In genomic region chrX:147911192-147912022, GRCh38 we compare ENCODE assay signal across 8 cellular contexts. TPM values are rescaled to one million over a fixed set of nuclear protein-coding genes. Genes with fewer than 3 reads are reported as not detected.
A peak's percentile ranks its signal among the peaks of the same experiment; 100 is the strongest.
DNase-seq lines count a peak whose midpoint lies in the region; ATAC-seq and TF ChIP-seq lines count a peak whose summit lies in the region.

TSS of gene FMR1 (plus strand) at chrX:147911919. CDS start at chrX:147912180, 261 bp downstream.

- H3K4me1 ChIP-seq in GM23338 (ENCODE audit: insufficient read depth), result peaks cover 29% of the 10 kb centered on the region
- H3K4me1 ChIP-seq in fibroblast of lung (ENCODE audit: control insufficient read depth, extremely low read depth, insufficient read depth, low read length), result peaks cover 2% of the 10 kb centered on the region

- peaks cover 4% of the 10 kb centered on the region; the same call in 1 of the 2 replicates for H4K20me1 ChIP-seq in GM23338 (replicated peaks; ENCODE audit: insufficient read depth)
- H4K20me1 ChIP-seq in fibroblast of lung (ENCODE audit: control insufficient read depth, extremely low read depth, insufficient read depth, low read length), result no peaks in the 10 kb centered on the region

- no peaks in the 10 kb centered on the region for H3K36me3 Mint-ChIP-seq in GM23338 (ENCODE audit: low read depth)
- no peaks in the 10 kb centered on the region for H3K36me3 Mint-ChIP-seq in naive thymus-derived CD8-positive, alpha-beta T cell
- peaks cover 0 to 1% of the 10 kb centered on the region in 2 donors for H3K36me3 Mint-ChIP-seq in stimulated activated naive B cell treated with anti-CD40 and anti-IgM and Interleukin-4, amounts not matched to agents 10 μg/mL and 1 μg/mL and 100 μg/mL, for 72 hours

- POLR2A ChIA-PET in naive thymus-derived CD8-positive, alpha-beta T cell (lab: Charles Lee), result interaction anchor here (0.6 to 2.8 kb wide), 3 partner anchors 9 to 1629 kb away, joined by 3 to 14 read pairs (median 4); partner anchors contain the start of gene EOLA1

- no peaks in the 10 kb centered on the region for H3K9me3 ChIP-seq in fibroblast of lung (ENCODE audit: control insufficient read depth, insufficient read depth, low read depth, low read length)

- no peaks in the 10 kb centered on the region for H3K9me3 Mint-ChIP-seq in GM23338
- H3K9me3 Mint-ChIP-seq in naive thymus-derived CD8-positive, alpha-beta T cell, result no peaks in the 10 kb centered on the region
- no peaks in the 10 kb centered on the region for H3K9me3 Mint-ChIP-seq in stimulated activated naive B cell treated with anti-CD40 and anti-IgM and Interleukin-4, amounts not matched to agents 10 μg/mL and 1 μg/mL and 100 μg/mL, for 72 hours

- H3K79me2 ChIP-seq in GM23338 (replicated peaks; ENCODE audit: insufficient read depth) (peaks cover 39% of the 10 kb centered on the region), fibroblast of lung (ENCODE audit: control insufficient read depth, insufficient read depth, low read length) (peaks cover 33% of the 10 kb centered on the region)

- no peaks in the 10 kb centered on the region for H3K36me3 ChIP-seq in GM23338 (ENCODE audit: insufficient read depth)
- no peaks in the 10 kb centered on the region for H3K36me3 ChIP-seq in fibroblast of lung (ENCODE audit: control insufficient read depth, insufficient read depth, low read length)

- TF ChIP-seq CTCF in GM23338 (conservative IDR thresholded peaks at IDR 0.05; ENCODE audit: low read depth in 2 of 2), result no peak
- no peak for TF ChIP-seq CTCF in fibroblast of lung (conservative IDR thresholded peaks at IDR 0.05 in 1 of 2, IDR thresholded peaks at IDR 0.05 in 1 of 2; ENCODE audit: low read depth in 1 of 2, low read length in 2 of 2)

- H3K27me3 Mint-ChIP-seq in GM23338 (ENCODE audit: insufficient read depth, low read depth, poor library complexity), result peaks cover 5% of the 10 kb centered on the region
- no peaks in the 10 kb centered on the region for H3K27me3 Mint-ChIP-seq in naive thymus-derived CD8-positive, alpha-beta T cell
- no peaks in the 10 kb centered on the region for H3K27me3 Mint-ChIP-seq in stimulated activated naive B cell treated with anti-CD40 and anti-IgM and Interleukin-4, amounts not matched to agents 10 μg/mL and 1 μg/mL and 100 μg/mL, for 72 hours

- DNase-seq in Daoy (ENCODE audit: low read depth), result peak; percentile 90
- peak; percentile 91 for DNase-seq in GM23338 (ENCODE audit: low spot score)
- DNase-seq in Kasumi-1 (lab: John Stamatoyannopoulos, UW), result peak; percentile 78 to 87
- DNase-seq in RPMI8226, result peak; percentile 97
- peak; percentile 82 to 89 for DNase-seq in activated T-helper 1 cell treated with anti-CD3 and anti-CD28 coated beads, Interleukin-2, amount 50 U/mL, for 16 hours (ENCODE audit: low read depth in 1 of 2, low spot score in 1 of 2)
- DNase-seq in fibroblast of lung (ENCODE audit: low read depth in 2 of 2), result peak; percentile 82 to 91
- DNase-seq in naive thymus-derived CD8-positive, alpha-beta T cell, result peak; percentile 85 to 97 (median 92)
- peak; percentile 92 for DNase-seq in stimulated activated naive B cell treated with anti-CD40 and anti-IgM and Interleukin-4, amounts not matched to agents 10 μg/mL and 1 μg/mL and 100 μg/mL, for 72 hours

- peak within 1 kb of the TSS; percentile 98 for H3K27ac Mint-ChIP-seq in GM23338
- peak within 1 kb of the TSS; percentile 91 to 98 (median 94) for H3K27ac Mint-ChIP-seq in naive thymus-derived CD8-positive, alpha-beta T cell
- H3K27ac Mint-ChIP-seq in stimulated activated naive B cell treated with anti-CD40 and anti-IgM and Interleukin-4, amounts not matched to agents 10 μg/mL and 1 μg/mL and 100 μg/mL, for 72 hours, result peak within 1 kb of the TSS; percentile 93

- H2AFZ ChIP-seq in GM23338 (no peak within 1 kb of the TSS), fibroblast of lung (ENCODE audit: low read length) (peak within 1 kb of the TSS; percentile 63)

- ATAC-seq in GM23338, result peak; percentile 82
- ATAC-seq in naive thymus-derived CD8-positive, alpha-beta T cell, result peak; percentile 82 to 83
- ATAC-seq in stimulated activated naive B cell treated with anti-CD40 and anti-IgM and Interleukin-4, amounts not matched to agents 10 μg/mL and 1 μg/mL and 100 μg/mL, for 72 hours (replicated peaks), result peak; percentile 89 to 92

- H3K4me2 ChIP-seq in GM23338, result peak within 1 kb of the TSS; percentile 83
- peak within 1 kb of the TSS; percentile 35 for H3K4me2 ChIP-seq in fibroblast of lung (ENCODE audit: extremely low read depth, insufficient read depth, low read length)

- H3K27ac ChIP-seq in GM23338 (ENCODE audit: low read depth) (peak within 1 kb of the TSS; percentile 89), fibroblast of lung (ENCODE audit: insufficient read depth, low read length) (peak within 1 kb of the TSS; percentile 83)

- peak within 1 kb of the TSS; percentile 95 for H3K4me3 Mint-ChIP-seq in GM23338
- H3K4me3 Mint-ChIP-seq in naive thymus-derived CD8-positive, alpha-beta T cell, result peak within 1 kb of the TSS; percentile 90 to 98 (median 96)
- H3K4me3 Mint-ChIP-seq in stimulated activated naive B cell treated with anti-CD40 and anti-IgM and Interleukin-4, amounts not matched to agents 10 μg/mL and 1 μg/mL and 100 μg/mL, for 72 hours, result peak within 1 kb of the TSS; percentile 89 to 98

- peak within 1 kb of the TSS; percentile 88 for H3K9ac ChIP-seq in fibroblast of lung (ENCODE audit: insufficient read depth, low read length)

- H3K27me3 ChIP-seq in GM23338 (ENCODE audit: insufficient read depth) (peaks cover 7% of the 10 kb centered on the region), fibroblast of lung (ENCODE audit: control insufficient read depth, insufficient read depth, low read length) (no peaks in the 10 kb centered on the region)

- H3K9me2 ChIP-seq in GM23338 (ENCODE audit: insufficient read depth), result no peaks in the 10 kb centered on the region

- peaks cover 23% of the 10 kb centered on the region for H3K4me1 Mint-ChIP-seq in GM23338
- peaks cover 8 to 39% (median 21%) of the 10 kb centered on the region in 4 donors for H3K4me1 Mint-ChIP-seq in naive thymus-derived CD8-positive, alpha-beta T cell
- H3K4me1 Mint-ChIP-seq in stimulated activated naive B cell treated with anti-CD40 and anti-IgM and Interleukin-4, amounts not matched to agents 10 μg/mL and 1 μg/mL and 100 μg/mL, for 72 hours, result peaks cover 5 to 17% of the 10 kb centered on the region in 2 donors

- H3K4me3 ChIP-seq in GM23338, result peak within 1 kb of the TSS; percentile 74
- peak within 1 kb of the TSS; percentile 71 to 87 (median 76) for H3K4me3 ChIP-seq in fibroblast of lung (replicated peaks in 1 of 4; ENCODE audit: control extremely low read depth in 1 of 4, insufficient read depth in 1 of 4, low read depth in 3 of 4, low read length in 4 of 4)

- no peaks in the 10 kb centered on the region for H3F3A ChIP-seq in GM23338 (replicated peaks; ENCODE audit: low read depth)

TF ChIP-seq in GM23338, 12 proteins besides CTCF, POLR2A, EP300 and RAD21:
- TF ChIP-seq CREB1 (CRISPR knock-in tag; IDR thresholded peaks at IDR 0.05; ENCODE audit: low read depth) (no peak), EZH2 (IDR thresholded peaks at IDR 0.05; ENCODE audit: low read depth, unreplicated experiment) (no peak), JUNB (IDR thresholded peaks at IDR 0.05; ENCODE audit: unreplicated experiment) (no peak), POLR2AphosphoS5 (IDR thresholded peaks at IDR 0.05; ENCODE audit: low read depth) (peak; percentile 59), EZH2phosphoT487 (IDR thresholded peaks at IDR 0.05; ENCODE audit: unreplicated experiment) (no peak), ZNF114 (CRISPR knock-in tag; IDR thresholded peaks at IDR 0.05) (no peak), ETS1 (IDR thresholded peaks at IDR 0.05) (no peak)

RNA-seq across cellular contexts. Expression of gene FMR1, which starts in this region (rescaled TPM):
- total RNA-seq in Daoy (2014; rRNA removed; shearing (Covaris generic)), result 20.1 and 22.3 TPM in 2 replicates
- 36.5 and 44.3 TPM in 2 replicates for total RNA-seq in GM23338 (2014; rRNA removed; shearing (Covaris generic))
- 13.0 and 17.1 TPM in 2 replicates for polyA plus RNA-seq in GM23338 (2016; fragmentation: Nextera tagmentation; extraction: Ambion mirVana)
- 34.9 and 36.5 TPM in 2 replicates for total RNA-seq in fibroblast of lung
- 24.6 and 26.1 TPM in 2 replicates for polyA plus RNA-seq in fibroblast of lung
- polyA plus RNA-seq in fibroblast of lung (2012), result 20.8 and 21.0 TPM in 2 replicates
- polyA minus RNA-seq in fibroblast of lung (ENCODE audit: low replicate concordance), result 2.1 and 3.6 TPM in 2 replicates
- 10 to 100 TPM; 74.7 to 88.1 TPM for total RNA-seq in naive thymus-derived CD8-positive, alpha-beta T cell
- polyA plus RNA-seq in naive thymus-derived CD8-positive, alpha-beta T cell, result 10 to 100 TPM in 1 of 3 donors, 1 to 10 TPM in 2; 5.8 to 11.4 (median 6.7) TPM

Comparison
In these comparisons a context has a peak if more than half of its experiments do, and no peak if none do; other contexts are left out.
1. Peak in every context shown above with its lines: DNase-seq, ATAC-seq, H3K4me3 ChIP-seq and H3K27ac ChIP-seq.